1 cellular context compared by ENCODE assay signal in genomic region chr11:47161134-47161854, GRCh38.
TF ChIP-seq lines count a peak whose summit lies in the region.

No MANE protein-coding gene starts in this region.

TF ChIP-seq in GM23338, 12 proteins besides CTCF, POLR2A, EP300 and RAD21:
- TF ChIP-seq POLR2AphosphoS5 (IDR thresholded peaks at IDR 0.05; ENCODE audit: low read depth) (no peak), ZNF114 (CRISPR knock-in tag; IDR thresholded peaks at IDR 0.05) (no peak), JUNB (IDR thresholded peaks at IDR 0.05; ENCODE audit: unreplicated experiment) (no peak), EZH2 (IDR thresholded peaks at IDR 0.05; ENCODE audit: low read depth, unreplicated experiment) (no peak), CREB1 (CRISPR knock-in tag; IDR thresholded peaks at IDR 0.05; ENCODE audit: low read depth) (no peak), NANOG (IDR thresholded peaks at IDR 0.05; ENCODE audit: borderline replicate concordance) (no peak), EZH2phosphoT487 (IDR thresholded peaks at IDR 0.05; ENCODE audit: unreplicated experiment) (no peak), ZNF331 (CRISPR knock-in tag; IDR thresholded peaks at IDR 0.05; ENCODE audit: low read depth) (no peak)
- TF ChIP-seq, protein P1, sequence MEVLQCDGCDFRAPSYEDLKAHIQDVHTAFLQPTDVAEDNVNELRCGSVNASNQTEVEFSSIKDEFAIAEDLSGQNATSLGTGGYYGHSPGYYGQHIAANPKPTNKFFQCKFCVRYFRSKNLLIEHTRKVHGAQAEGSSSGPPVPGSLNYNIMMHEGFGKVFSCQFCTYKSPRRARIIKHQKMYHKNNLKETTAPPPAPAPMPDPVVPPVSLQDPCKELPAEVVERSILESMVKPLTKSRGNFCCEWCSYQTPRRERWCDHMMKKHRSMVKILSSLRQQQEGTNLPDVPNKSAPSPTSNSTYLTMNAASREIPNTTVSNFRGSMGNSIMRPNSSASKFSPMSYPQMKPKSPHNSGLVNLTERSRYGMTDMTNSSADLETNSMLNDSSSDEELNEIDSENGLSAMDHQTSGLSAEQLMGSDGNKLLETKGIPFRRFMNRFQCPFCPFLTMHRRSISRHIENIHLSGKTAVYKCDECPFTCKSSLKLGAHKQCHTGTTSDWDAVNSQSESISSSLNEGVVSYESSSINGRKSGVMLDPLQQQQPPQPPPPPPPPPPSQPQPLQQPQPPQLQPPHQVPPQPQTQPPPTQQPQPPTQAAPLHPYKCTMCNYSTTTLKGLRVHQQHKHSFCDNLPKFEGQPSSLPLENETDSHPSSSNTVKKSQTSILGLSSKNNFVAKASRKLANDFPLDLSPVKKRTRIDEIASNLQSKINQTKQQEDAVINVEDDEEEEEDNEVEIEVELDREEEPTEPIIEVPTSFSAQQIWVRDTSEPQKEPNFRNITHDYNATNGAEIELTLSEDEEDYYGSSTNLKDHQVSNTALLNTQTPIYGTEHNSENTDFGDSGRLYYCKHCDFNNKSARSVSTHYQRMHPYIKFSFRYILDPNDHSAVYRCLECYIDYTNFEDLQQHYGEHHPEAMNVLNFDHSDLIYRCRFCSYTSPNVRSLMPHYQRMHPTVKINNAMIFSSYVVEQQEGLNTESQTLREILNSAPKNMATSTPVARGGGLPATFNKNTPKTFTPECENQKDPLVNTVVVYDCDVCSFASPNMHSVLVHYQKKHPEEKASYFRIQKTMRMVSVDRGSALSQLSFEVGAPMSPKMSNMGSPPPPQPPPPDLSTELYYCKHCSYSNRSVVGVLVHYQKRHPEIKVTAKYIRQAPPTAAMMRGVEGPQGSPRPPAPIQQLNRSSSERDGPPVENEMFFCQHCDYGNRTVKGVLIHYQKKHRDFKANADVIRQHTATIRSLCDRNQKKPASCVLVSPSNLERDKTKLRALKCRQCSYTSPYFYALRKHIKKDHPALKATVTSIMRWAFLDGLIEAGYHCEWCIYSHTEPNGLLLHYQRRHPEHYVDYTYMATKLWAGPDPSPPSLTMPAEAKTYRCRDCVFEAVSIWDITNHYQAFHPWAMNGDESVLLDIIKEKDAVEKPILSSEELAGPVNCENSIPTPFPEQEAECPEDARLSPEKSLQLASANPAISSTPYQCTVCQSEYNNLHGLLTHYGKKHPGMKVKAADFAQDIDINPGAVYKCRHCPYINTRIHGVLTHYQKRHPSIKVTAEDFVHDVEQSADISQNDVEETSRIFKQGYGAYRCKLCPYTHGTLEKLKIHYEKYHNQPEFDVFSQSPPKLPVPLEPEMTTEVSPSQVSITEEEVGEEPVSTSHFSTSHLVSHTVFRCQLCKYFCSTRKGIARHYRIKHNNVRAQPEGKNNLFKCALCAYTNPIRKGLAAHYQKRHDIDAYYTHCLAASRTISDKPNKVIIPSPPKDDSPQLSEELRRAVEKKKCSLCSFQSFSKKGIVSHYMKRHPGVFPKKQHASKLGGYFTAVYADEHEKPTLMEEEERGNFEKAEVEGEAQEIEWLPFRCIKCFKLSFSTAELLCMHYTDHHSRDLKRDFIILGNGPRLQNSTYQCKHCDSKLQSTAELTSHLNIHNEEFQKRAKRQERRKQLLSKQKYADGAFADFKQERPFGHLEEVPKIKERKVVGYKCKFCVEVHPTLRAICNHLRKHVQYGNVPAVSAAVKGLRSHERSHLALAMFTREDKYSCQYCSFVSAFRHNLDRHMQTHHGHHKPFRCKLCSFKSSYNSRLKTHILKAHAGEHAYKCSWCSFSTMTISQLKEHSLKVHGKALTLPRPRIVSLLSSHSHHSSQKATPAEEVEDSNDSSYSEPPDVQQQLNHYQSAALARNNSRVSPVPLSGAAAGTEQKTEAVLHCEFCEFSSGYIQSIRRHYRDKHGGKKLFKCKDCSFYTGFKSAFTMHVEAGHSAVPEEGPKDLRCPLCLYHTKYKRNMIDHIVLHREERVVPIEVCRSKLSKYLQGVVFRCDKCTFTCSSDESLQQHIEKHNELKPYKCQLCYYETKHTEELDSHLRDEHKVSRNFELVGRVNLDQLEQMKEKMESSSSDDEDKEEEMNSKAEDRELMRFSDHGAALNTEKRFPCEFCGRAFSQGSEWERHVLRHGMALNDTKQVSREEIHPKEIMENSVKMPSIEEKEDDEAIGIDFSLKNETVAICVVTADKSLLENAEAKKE (CRISPR knock-in tag; IDR thresholded peaks at IDR 0.05) = no peak
